21 cellular contexts compared by ENCODE assay signal in genomic region chr11:7656704-7657103, GRCh38. TPM values are rescaled to one million over a fixed set of nuclear protein-coding genes. Genes with fewer than 3 reads are reported as not detected.
DNase-seq lines count a peak whose midpoint lies in the region; ATAC-seq, FAIRE-seq and TF ChIP-seq lines count a peak whose summit lies in the region.
"Had no signal": no experiment of that assay in that cellular context is flagged by ENCODE, and none has a peak within 500 bp of the region (broad histone marks: within the 10 kb centered on the region; RNA-seq: fewer than 3 reads in every experiment).

No MANE protein-coding gene starts in this region.

- H3K9me3 ChIP-seq in right lobe of liver: no peaks in the 10 kb centered on the region
- H3K9me3 ChIP-seq in body of pancreas: no peaks in the 10 kb centered on the region

- TF ChIP-seq CTCF in bronchial epithelial cell (IDR thresholded peaks at IDR 0.05; ENCODE audit: insufficient read depth, low read length, severe bottlenecking) (no peak), right lobe of liver (IDR thresholded peaks at IDR 0.05) (no peak), body of pancreas (IDR thresholded peaks at IDR 0.05) (no peak)

- DNase-seq in bronchial epithelial cell (ENCODE audit: low read depth): no peak
- DNase-seq in Right ventricle myocardium superior: no peak
- DNase-seq in right lobe of liver: no peak
- DNase-seq in stimulated activated effector memory CD8-positive, alpha-beta T cell treated with anti-CD3 and anti-CD28 coated beads, Interleukin-12 subunit alpha, Interleukin-12 subunit beta, amount 100 ng/mL, for 72 hours (ENCODE audit: low spot score in 2 of 2): no peak
- DNase-seq in body of pancreas: no peak
- DNase-seq in DMS153 (lab: John Stamatoyannopoulos, UW): no peak
- DNase-seq: activated CD4-positive, alpha-beta T cell treated with anti-CD3 and anti-CD28 coated beads, Interleukin-2, amount 50 U/mL, for 4 hours; activated effector memory CD4-positive, alpha-beta T cell treated with Interleukin-2 at 50 U/mL for 16 hours; activated naive CD8-positive, alpha-beta T cell treated with anti-CD3 and anti-CD28 coated beads, Interleukin-2, amount 10 ng/mL, durations not matched to agents 7 days and 5 days; effector memory CD4-positive, alpha-beta T cell had no signal

- H3K27me3 ChIP-seq in bronchial epithelial cell (ENCODE audit: control insufficient read depth, insufficient read depth, low read length) (no peaks in the 10 kb centered on the region), right lobe of liver (no peaks in the 10 kb centered on the region), body of pancreas (no peaks in the 10 kb centered on the region)
- H3K27me3 ChIP-seq: foreskin keratinocyte, hepatocyte had no signal

- H3K27ac ChIP-seq in right lobe of liver (no peak overlapping the region), body of pancreas (no peak overlapping the region)
- H3K27ac ChIP-seq: foreskin keratinocyte, hepatocyte, RWPE1 had no signal

- no peak overlapping the region for H3K4me3 ChIP-seq in bronchial epithelial cell (ENCODE audit: low read depth, low read length)
- no peak overlapping the region for H3K4me3 ChIP-seq in right lobe of liver
- H3K4me3 ChIP-seq in body of pancreas: no peak overlapping the region
- H3K4me3 ChIP-seq: hepatocyte had no signal

- H3K27ac Mint-ChIP-seq in stimulated activated effector memory CD8-positive, alpha-beta T cell treated with anti-CD3 and anti-CD28 coated beads, Interleukin-12 subunit alpha, Interleukin-12 subunit beta, amount 100 ng/mL, for 72 hours: no peak overlapping the region
- H3K27ac Mint-ChIP-seq: activated naive CD8-positive, alpha-beta T cell treated with anti-CD3 and anti-CD28 coated beads, Interleukin-2, amount 10 ng/mL, durations not matched to agents 7 days and 5 days had no signal

- TF ChIP-seq POLR2A in right lobe of liver (IDR thresholded peaks at IDR 0.05): no peak
- no peak for TF ChIP-seq POLR2A in body of pancreas (IDR thresholded peaks at IDR 0.05)

- 94% methylated on average over 3 of the region's 11 CpGs for WGBS in right lobe of liver (ENCODE audit: insufficient coverage, low coverage, low lambda C conversion rate, missing lambda C conversion rate)
- 80 to 85% methylated on average over 8 to 11 of the region's 11 CpGs for WGBS in body of pancreas, 2 donors

- H3K36me3 Mint-ChIP-seq in stimulated activated effector memory CD8-positive, alpha-beta T cell treated with anti-CD3 and anti-CD28 coated beads, Interleukin-12 subunit alpha, Interleukin-12 subunit beta, amount 100 ng/mL, for 72 hours: no peaks in the 10 kb centered on the region

- no peak overlapping the region for H3K4me3 Mint-ChIP-seq in stimulated activated effector memory CD8-positive, alpha-beta T cell treated with anti-CD3 and anti-CD28 coated beads, Interleukin-12 subunit alpha, Interleukin-12 subunit beta, amount 100 ng/mL, for 72 hours
- H3K4me3 Mint-ChIP-seq: activated naive CD8-positive, alpha-beta T cell treated with anti-CD3 and anti-CD28 coated beads, Interleukin-2, amount 10 ng/mL, durations not matched to agents 7 days and 5 days; CD14-positive monocyte; WTC11 had no signal

- H3K36me3 ChIP-seq in bronchial epithelial cell (ENCODE audit: control insufficient read depth, insufficient read depth, low read length) (peaks cover 2% of the 10 kb centered on the region), right lobe of liver (peaks cover 0 to 41% (median 26%) of the 10 kb centered on the region in 4 donors), body of pancreas (replicated peaks in 1 of 2; ENCODE audit: insufficient read depth in 1 of 2, low read depth in 2 of 2) (peaks cover 0 to 13% of the 10 kb centered on the region in 2 donors)

- no peaks in the 10 kb centered on the region for H3K4me1 ChIP-seq in right lobe of liver
- no peaks in the 10 kb centered on the region for H3K4me1 ChIP-seq in body of pancreas
- H3K4me1 ChIP-seq: foreskin keratinocyte had no signal

- peak; percentile 23 for ATAC-seq in Right ventricle myocardium superior (ENCODE audit: poor library complexity)
- peak in 3 of 4 donors; percentile 11 to 33 (median 25) for ATAC-seq in right lobe of liver
- peak; percentile 25 for ATAC-seq in stimulated activated effector memory CD8-positive, alpha-beta T cell treated with anti-CD3 and anti-CD28 coated beads, Interleukin-12 subunit alpha, Interleukin-12 subunit beta, amount 100 ng/mL, for 72 hours
- no peak for ATAC-seq in HG03460 (IDR thresholded peaks at IDR 0.05; ENCODE audit: unreplicated experiment)
- no peak for ATAC-seq in body of pancreas
- no peak for ATAC-seq in GM19328 (IDR thresholded peaks at IDR 0.05; ENCODE audit: unreplicated experiment)

- intact Hi-C loops in Right ventricle myocardium superior (cut with DNase I) (loop anchor here (5.0 kb wide), 1 partner anchor 84 kb away; no protein-coding TSS in a partner anchor), right lobe of liver (cut with DNase I) (loop anchor here in 1 of 2 donors (10.0 kb wide), 1 partner anchor 82 kb away; no protein-coding TSS in a partner anchor), body of pancreas (cut with DNase I) (no loop called here)

- no peaks in the 10 kb centered on the region for H3K4me1 Mint-ChIP-seq in stimulated activated effector memory CD8-positive, alpha-beta T cell treated with anti-CD3 and anti-CD28 coated beads, Interleukin-12 subunit alpha, Interleukin-12 subunit beta, amount 100 ng/mL, for 72 hours
- H3K4me1 Mint-ChIP-seq: activated naive CD8-positive, alpha-beta T cell treated with anti-CD3 and anti-CD28 coated beads, Interleukin-2, amount 10 ng/mL, durations not matched to agents 7 days and 5 days had no signal

- H3K9me3 Mint-ChIP-seq in stimulated activated effector memory CD8-positive, alpha-beta T cell treated with anti-CD3 and anti-CD28 coated beads, Interleukin-12 subunit alpha, Interleukin-12 subunit beta, amount 100 ng/mL, for 72 hours: no peaks in the 10 kb centered on the region
- H3K9me3 Mint-ChIP-seq: activated naive CD8-positive, alpha-beta T cell treated with anti-CD3 and anti-CD28 coated beads, Interleukin-2, amount 10 ng/mL, durations not matched to agents 7 days and 5 days; CD14-positive monocyte had no signal

- peak; percentile 55 for FAIRE-seq in bronchial epithelial cell (lab: Jason Lieb, UNC)

RNA-seq across cellular contexts. Expression of gene CYB5R2, which starts 16.6 kb away (rescaled TPM):
- 12.1 and 16.4 TPM in 2 replicates for total RNA-seq in bronchial epithelial cell
- total RNA-seq in Right ventricle myocardium superior: 1.0 TPM
- total RNA-seq in right lobe of liver: 1 to 10 TPM in 4 of 6 experiments, under 1 TPM in 2; 0.71 to 3.5 (median 1.4) TPM
- 1 to 10 TPM in 1 of 2 donors, not detected in 1; 1.3 TPM for total RNA-seq in body of pancreas

RNA-seq across cellular contexts. Expression of gene OVCH2, which starts 49.6 kb away (rescaled TPM):
- total RNA-seq in bronchial epithelial cell (under 0.01 and 0.38 TPM in 2 replicates), Right ventricle myocardium superior (not detected), right lobe of liver (not detected), body of pancreas (not detected)
- total RNA-seq: activated naive CD8-positive, alpha-beta T cell treated with anti-CD3 and anti-CD28 coated beads, Interleukin-2, amount 10 ng/mL, durations not matched to agents 7 days and 5 days; Calu3; cerebellum; mononuclear cell; T-helper 2 cell treated with Interferon-gamma antibody and Interleukin-4, amounts not matched to agents 100 ng/mL and 5 ng/mL, for 36 hours had no signal

Comparison
In these comparisons a context has a peak if more than half of its experiments do, and no peak if none do; other contexts are left out.
1. ATAC-seq: peak in Right ventricle myocardium superior (single experiment), right lobe of liver (3 of 4) and stimulated activated effector memory CD8-positive, alpha-beta T cell treated with anti-CD3 and anti-CD28 coated beads, Interleukin-12 subunit alpha, Interleukin-12 subunit beta, amount 100 ng/mL, for 72 hours (single experiment); none in HG03460 (single experiment), body of pancreas (single experiment) and GM19328 (single experiment).